17 cellular contexts compared by ENCODE assay signal in genomic region chr10:95296764-95297163, GRCh38. TPM values are rescaled to one million over a fixed set of nuclear protein-coding genes. Genes with fewer than 3 reads are reported as not detected.
A peak's percentile ranks its signal among the peaks of the same experiment; 100 is the strongest.
DNase-seq lines count a peak whose midpoint lies in the region; ATAC-seq, FAIRE-seq and TF ChIP-seq lines count a peak whose summit lies in the region.
"Had no signal": no experiment of that assay in that cellular context is flagged by ENCODE, and none has a peak within 500 bp of the region (broad histone marks: within the 10 kb centered on the region; RNA-seq: fewer than 3 reads in every experiment).

No MANE protein-coding gene starts in this region.

- no peaks in the 10 kb centered on the region for H3K79me1 ChIP-seq in H1 (ENCODE audit: low read depth, low read length)

- TF ChIP-seq EP300 in H1 (IDR thresholded peaks at IDR 0.05; ENCODE audit: borderline replicate concordance in 1 of 2, low read depth in 2 of 2, low read length in 2 of 2): no peak

- peaks cover 78% of the 10 kb centered on the region for H3K4me1 ChIP-seq in Loucy (ENCODE audit: insufficient read depth, low read length, poor library complexity, severe bottlenecking)
- H3K4me1 ChIP-seq in H1 (replicated peaks in 1 of 4; ENCODE audit: control insufficient read depth in 3 of 4, insufficient read depth in 4 of 4, low read length in 3 of 4): peaks cover 0 to 8% (median 7%) of the 10 kb centered on the region in 4 experiments; a peak in 6 of 7 replicates
- H3K4me1 ChIP-seq in spleen: peaks cover 14 to 61% (median 59%) of the 10 kb centered on the region in 6 donors
- H3K4me1 ChIP-seq in osteoblast (ENCODE audit: insufficient read depth, low read length): peaks cover 7% of the 10 kb centered on the region
- H3K4me1 ChIP-seq: SJCRH30 had no signal

- peak overlapping the region; percentile 22 for H3K27ac Mint-ChIP-seq in activated naive CD8-positive, alpha-beta T cell treated with anti-CD3 and anti-CD28 coated beads, Interleukin-2, amount 10 ng/mL, durations not matched to agents 7 days and 5 days
- H3K27ac Mint-ChIP-seq in activated naive CD8-positive, alpha-beta T cell treated with anti-CD3 and anti-CD28 coated beads for 36 hours: no peak overlapping the region
- H3K27ac Mint-ChIP-seq: CD8-positive, alpha-beta T cell had no signal

- no peak for TF ChIP-seq CTCF in Loucy (conservative IDR thresholded peaks at IDR 0.05; ENCODE audit: low read length)
- TF ChIP-seq CTCF in H1 (IDR thresholded peaks at IDR 0.05; ENCODE audit: control extremely low read depth in 1 of 3, insufficient read depth in 1 of 3, low read depth in 1 of 3, low read length in 3 of 3): no peak
- TF ChIP-seq CTCF in spleen (IDR thresholded peaks at IDR 0.05 in 8 of 11, conservative IDR thresholded peaks at IDR 0.05 in 3 of 11): no peak
- TF ChIP-seq CTCF in osteoblast (IDR thresholded peaks at IDR 0.05; ENCODE audit: extremely low read depth, low read depth, low read length): no peak

- no peak overlapping the region for H4K5ac ChIP-seq in H1 (ENCODE audit: insufficient read length, low read depth, low read length)

- H2BK5ac ChIP-seq in H1 (ENCODE audit: low read depth, low read length): no peak overlapping the region

- no peak overlapping the region for H4K91ac ChIP-seq in H1 (replicated peaks; ENCODE audit: insufficient read length, low read length)

- 0 out of 2 replicates have a peak overlapping the region, but pooled peaks have one; percentile 13 for H2AK5ac ChIP-seq in H1 (ENCODE audit: low read depth, low read length)

- no peak for TF ChIP-seq RAD21 in H1 (IDR thresholded peaks at IDR 0.05 in 1 of 2, conservative IDR thresholded peaks at IDR 0.05 in 1 of 2; ENCODE audit: low read depth in 2 of 2, low read length in 2 of 2)

- H3K4me2 ChIP-seq in Loucy (ENCODE audit: low read depth, low read length, poor library complexity, severe bottlenecking): peak overlapping the region; percentile 94
- H3K4me2 ChIP-seq in H1 (ENCODE audit: insufficient read depth in 1 of 2, low read depth in 2 of 2, low read length in 2 of 2): no peak overlapping the region
- no peak overlapping the region for H3K4me2 ChIP-seq in osteoblast (ENCODE audit: insufficient read depth, low read length)
- H3K4me2 ChIP-seq: PC-9 had no signal

- no peaks in the 10 kb centered on the region for H3K9me3 Mint-ChIP-seq in activated naive CD8-positive, alpha-beta T cell treated with anti-CD3 and anti-CD28 coated beads, Interleukin-2, amount 10 ng/mL, durations not matched to agents 7 days and 5 days
- no peaks in the 10 kb centered on the region for H3K9me3 Mint-ChIP-seq in activated naive CD8-positive, alpha-beta T cell treated with anti-CD3 and anti-CD28 coated beads for 36 hours
- H3K9me3 Mint-ChIP-seq: CD8-positive, alpha-beta T cell had no signal

- TF ChIP-seq POLR2A in H1 (IDR thresholded peaks at IDR 0.05; ENCODE audit: control extremely low read depth in 1 of 2, low read depth in 2 of 2, low read length in 2 of 2): no peak
- no peak for TF ChIP-seq POLR2A in spleen (IDR thresholded peaks at IDR 0.05)

- no peaks in the 10 kb centered on the region for H3K27me3 ChIP-seq in Loucy (ENCODE audit: insufficient read depth, low read length, poor library complexity, severe bottlenecking)
- peaks cover 2 to 26% (median 22%) of the 10 kb centered on the region in 4 experiments; a peak in 6 of 7 replicates for H3K27me3 ChIP-seq in H1 (replicated peaks in 1 of 4; ENCODE audit: control insufficient read depth in 3 of 4, extremely low read depth in 1 of 4, insufficient read depth in 3 of 4, low read length in 3 of 4)
- H3K27me3 ChIP-seq in spleen (replicated peaks in 1 of 7): peaks cover 0 to 5% (median 0%) of the 10 kb centered on the region in 7 donors
- H3K27me3 ChIP-seq in osteoblast (ENCODE audit: insufficient read depth, low read length): no peaks in the 10 kb centered on the region
- H3K27me3 ChIP-seq: SJCRH30 had no signal

- no peak overlapping the region for H3K4ac ChIP-seq in H1 (replicated peaks; ENCODE audit: insufficient read length, low read depth, low read length)

- H3F3A ChIP-seq in Loucy (ENCODE audit: low read depth): peaks cover 26% of the 10 kb centered on the region

- CTCF ChIA-PET in H1 (lab: Charles Lee; ENCODE audit: partially characterized antibody): interaction anchor here (0.6 to 5.4 kb wide), 5 partner anchors 32 to 67 kb away, joined by 3 to 39 read pairs (median 3); no protein-coding TSS in a partner anchor

- no peak overlapping the region for H4K8ac ChIP-seq in H1 (ENCODE audit: extremely low read depth, insufficient read depth, low read length)

- H4K20me1 ChIP-seq in Loucy (ENCODE audit: insufficient read depth, low read length, poor library complexity, severe bottlenecking) (no peaks in the 10 kb centered on the region), H1 (replicated peaks in 1 of 2; ENCODE audit: control insufficient read depth in 1 of 2, insufficient read depth in 2 of 2, low read length in 2 of 2) (no peaks in the 10 kb centered on the region), osteoblast (ENCODE audit: insufficient read depth, low read length) (no peaks in the 10 kb centered on the region)

- no peak overlapping the region for H3K4me3 Mint-ChIP-seq in activated naive CD8-positive, alpha-beta T cell treated with anti-CD3 and anti-CD28 coated beads, Interleukin-2, amount 10 ng/mL, durations not matched to agents 7 days and 5 days
- no peak overlapping the region for H3K4me3 Mint-ChIP-seq in activated naive CD8-positive, alpha-beta T cell treated with anti-CD3 and anti-CD28 coated beads for 36 hours

- H3K9me3 ChIP-seq in Loucy (ENCODE audit: insufficient read depth, low read depth, low read length) (no peaks in the 10 kb centered on the region), H1 (ENCODE audit: insufficient read depth in 2 of 2, low read depth in 1 of 2, low read length in 1 of 2) (no peaks in the 10 kb centered on the region), spleen (no peaks in the 10 kb centered on the region), osteoblast (ENCODE audit: low read depth, low read length) (no peaks in the 10 kb centered on the region)
- H3K9me3 ChIP-seq: SJCRH30 had no signal

- H3K14ac ChIP-seq in H1 (ENCODE audit: insufficient read length): no peak overlapping the region

- H3K23me2 ChIP-seq in H1 (ENCODE audit: low read depth, low read length): no peaks in the 10 kb centered on the region; the same call in 1 of the 2 replicates

- H3K36me3 ChIP-seq in Loucy (ENCODE audit: insufficient read depth, low read length): no peaks in the 10 kb centered on the region
- H3K36me3 ChIP-seq in H1 (ENCODE audit: control insufficient read depth in 2 of 4, insufficient read depth in 4 of 4, low read length in 3 of 4): no peaks in the 10 kb centered on the region
- no peaks in the 10 kb centered on the region for H3K36me3 ChIP-seq in spleen
- H3K36me3 ChIP-seq in osteoblast (ENCODE audit: insufficient read depth, low read length): no peaks in the 10 kb centered on the region
- H3K36me3 ChIP-seq: SJCRH30 had no signal

- no peak overlapping the region for H2BK20ac ChIP-seq in H1 (ENCODE audit: low read length)

- ATAC-seq in activated naive CD8-positive, alpha-beta T cell treated with anti-CD3 and anti-CD28 coated beads, Interleukin-2, amount 10 ng/mL, durations not matched to agents 7 days and 5 days (ENCODE audit: low read depth): no peak
- ATAC-seq in HG02623 (IDR thresholded peaks at IDR 0.05; ENCODE audit: unreplicated experiment): no peak
- ATAC-seq: CD8-positive, alpha-beta T cell had no signal

- H3K56ac ChIP-seq in H1 (replicated peaks; ENCODE audit: insufficient read length, low read depth, low read length): no peak overlapping the region

- peak overlapping the region; percentile 100 for H3K9ac ChIP-seq in Loucy (ENCODE audit: low read depth, low read length, poor library complexity, severe bottlenecking)
- no peak overlapping the region for H3K9ac ChIP-seq in H1 (replicated peaks in 1 of 4; ENCODE audit: extremely low read depth in 1 of 4, low read depth in 3 of 4, low read length in 3 of 4)

- intact Hi-C loops in spleen (cut with DNase I; ENCODE audit: low total_unique reads): no loop called here

- no peak overlapping the region for H2BK15ac ChIP-seq in H1 (ENCODE audit: low read length)

- POLR2A ChIA-PET in activated naive CD8-positive, alpha-beta T cell treated with anti-CD3 and anti-CD28 coated beads, Interleukin-2, amount 10 ng/mL, durations not matched to agents 7 days and 5 days (lab: Charles Lee): no interaction called here
- POLR2A ChIA-PET in H1 (lab: Charles Lee; ENCODE audit: partially characterized antibody): interaction anchor here (1.3 kb wide), 1 partner anchor 68 kb away, joined by 4 read pairs; no protein-coding TSS in a partner anchor

- peak overlapping the region; percentile 78 for H3K4me3 ChIP-seq in Loucy (ENCODE audit: low read length, poor library complexity, severe bottlenecking)
- no peak overlapping the region for H3K4me3 ChIP-seq in H1 (ENCODE audit: extremely low read depth in 1 of 4, insufficient read depth in 2 of 4, low read depth in 3 of 4, low read length in 4 of 4)
- no peak overlapping the region for H3K4me3 ChIP-seq in spleen
- H3K4me3 ChIP-seq in osteoblast (ENCODE audit: insufficient read depth, low read length): no peak overlapping the region
- H3K4me3 ChIP-seq: PC-9, SJCRH30 had no signal

- WGBS in H1 (ENCODE audit: extremely low coverage in 1 of 2, insufficient coverage in 1 of 2, insufficient read length in 1 of 2, insufficient replicate concordance in 2 of 2, low coverage in 1 of 2, low lambda C conversion rate in 2 of 2, missing lambda C conversion rate in 1 of 2), 2 experiments: 100% methylated on average over 4 of the region's 4 CpGs; no CpG with 5 or more reads in 1 of the 2 experiments
- 94 to 100% (median 98%) methylated on average over 2 to 4 of the region's 4 CpGs for WGBS in spleen, 5 donors

- no peak overlapping the region for H2BK12ac ChIP-seq in H1 (ENCODE audit: low read depth, low read length)

- H3K9me2 ChIP-seq in Loucy (replicated peaks; ENCODE audit: low read depth, low read length): no peaks in the 10 kb centered on the region

- FAIRE-seq in H1 (lab: Jason Lieb, UNC): no peak
- FAIRE-seq: H54 had no signal

- H3K36me3 Mint-ChIP-seq in activated naive CD8-positive, alpha-beta T cell treated with anti-CD3 and anti-CD28 coated beads, Interleukin-2, amount 10 ng/mL, durations not matched to agents 7 days and 5 days: peaks cover 1% of the 10 kb centered on the region
- H3K36me3 Mint-ChIP-seq in activated naive CD8-positive, alpha-beta T cell treated with anti-CD3 and anti-CD28 coated beads for 36 hours: no peaks in the 10 kb centered on the region
- H3K36me3 Mint-ChIP-seq: CD8-positive, alpha-beta T cell had no signal

- H3K79me2 ChIP-seq in Loucy (ENCODE audit: insufficient read depth, low read length) (no peaks in the 10 kb centered on the region), H1 (ENCODE audit: control insufficient read depth in 1 of 2, insufficient read depth in 2 of 2, low read length in 2 of 2) (no peaks in the 10 kb centered on the region), osteoblast (ENCODE audit: insufficient read depth, low read length) (no peaks in the 10 kb centered on the region)

- peaks cover 23% of the 10 kb centered on the region for H3K27me3 Mint-ChIP-seq in activated naive CD8-positive, alpha-beta T cell treated with anti-CD3 and anti-CD28 coated beads, Interleukin-2, amount 10 ng/mL, durations not matched to agents 7 days and 5 days
- H3K27me3 Mint-ChIP-seq in activated naive CD8-positive, alpha-beta T cell treated with anti-CD3 and anti-CD28 coated beads for 36 hours: peaks cover 38% of the 10 kb centered on the region

- H3K27ac ChIP-seq in H1 (ENCODE audit: low read depth, low read length) (no peak overlapping the region), spleen (peak overlapping the region in 5 of 8 donors; percentile 30 to 96 (median 86)), osteoblast (ENCODE audit: low read depth, low read length) (no peak overlapping the region)
- H3K27ac ChIP-seq: PC-9, SJCRH30 had no signal

- peaks cover 29% of the 10 kb centered on the region for H3K4me1 Mint-ChIP-seq in activated naive CD8-positive, alpha-beta T cell treated with anti-CD3 and anti-CD28 coated beads, Interleukin-2, amount 10 ng/mL, durations not matched to agents 7 days and 5 days
- H3K4me1 Mint-ChIP-seq in activated naive CD8-positive, alpha-beta T cell treated with anti-CD3 and anti-CD28 coated beads for 36 hours: peaks cover 5% of the 10 kb centered on the region

- H2AFZ ChIP-seq in Loucy (ENCODE audit: low read length): no peak overlapping the region
- H2AFZ ChIP-seq in H1 (ENCODE audit: low read length): no peak overlapping the region
- no peak overlapping the region for H2AFZ ChIP-seq in osteoblast (ENCODE audit: low read length)
- H2AFZ ChIP-seq: PC-9 had no signal

- no peak overlapping the region for H3K18ac ChIP-seq in H1 (ENCODE audit: extremely low read depth, low read length)

- no peak for DNase-seq in activated naive CD8-positive, alpha-beta T cell treated with anti-CD3 and anti-CD28 coated beads, Interleukin-2, amount 10 ng/mL, durations not matched to agents 7 days and 5 days
- no peak for DNase-seq in activated naive CD8-positive, alpha-beta T cell treated with anti-CD3 and anti-CD28 coated beads for 36 hours
- DNase-seq in H1 (ENCODE audit: low read depth in 1 of 2, low spot score in 2 of 2) (no peak), spleen (no peak), NOMO-1 treated with DMSO at 0.1 percent for 48 hours (lab: John Stamatoyannopoulos, UW; ENCODE audit: unreplicated experiment) (no peak), osteoblast (ENCODE audit: insufficient read length, low spot score, missing footprints) (no peak)
- DNase-seq: Calu3; CD8-positive, alpha-beta T cell; NCI-H187; NCI-H2227 treated with DMSO at 0.1 percent for 48 hours; NCI-H510A treated with DMSO at 0.1 percent for 48 hours; NCI-H774; PC-9; SJCRH30 had no signal

- H2BK120ac ChIP-seq in H1 (replicated peaks; ENCODE audit: low read depth, low read length): no peak overlapping the region

- H3K23ac ChIP-seq in H1 (ENCODE audit: insufficient read length): no peak overlapping the region

RNA-seq across cellular contexts. Expression of gene PDLIM1, which starts 6.0 kb away (rescaled TPM):
- 10 to 100 TPM; 10.0 to 11.7 TPM for total RNA-seq in activated naive CD8-positive, alpha-beta T cell treated with anti-CD3 and anti-CD28 coated beads, Interleukin-2, amount 10 ng/mL, durations not matched to agents 7 days and 5 days
- total RNA-seq in activated naive CD8-positive, alpha-beta T cell treated with anti-CD3 and anti-CD28 coated beads for 36 hours: 1 to 10 TPM in 1 of 2 experiments, under 1 TPM in 1; 0.70 to 1.6 TPM
- 245 and 264 TPM in 2 replicates for total RNA-seq in H1 (2021; fragmentation: NEBNext Ultra II Directional; extraction: Animal tissue kit (Norgen Biotek cat#: 25700))
- polyA plus RNA-seq in H1 (2011; rRNA removed) (169 and 199 TPM in 2 replicates), spleen (100 to 1,000 TPM; 159 to 184 (median 160) TPM)
- 145 TPM for polyA plus RNA-seq in H1 (2011; cell fraction: cytosol; rRNA removed)
- polyA plus RNA-seq in H1 (2011; cell fraction: nucleus; rRNA removed): 149 TPM
- polyA plus RNA-seq in H1 (2012, experiment 1 of 2): 232 to 293 TPM (median 265 TPM) in 4 replicates
- polyA plus RNA-seq in H1 (2012, experiment 2 of 2): 278 TPM
- polyA plus RNA-seq in H1 (2013, experiment 1 of 2): 242 TPM
- 244 TPM for polyA plus RNA-seq in H1 (2013, experiment 2 of 2)
- 142 and 150 TPM in 2 replicates for polyA minus RNA-seq in H1 (2011; rRNA and poly(A)+ RNA removed)
- 109 TPM for polyA minus RNA-seq in H1 (2011; cell fraction: cytosol; rRNA and poly(A)+ RNA removed)
- polyA minus RNA-seq in H1 (2011; cell fraction: nucleus; rRNA and poly(A)+ RNA removed): 70.1 TPM
- total RNA-seq in spleen (100 to 1,000 TPM; 101 to 225 (median 176) TPM), osteoblast (25.0 and 26.1 TPM in 2 replicates)

Comparison
In these comparisons a context has a peak if more than half of its experiments do, and no peak if none do; other contexts are left out.
1. H3K27ac ChIP-seq: peak in spleen (5 of 8); none in H1 (single experiment) and osteoblast (single experiment).